25 cellular contexts compared by ENCODE assay signal in the genomic region with DNA sequence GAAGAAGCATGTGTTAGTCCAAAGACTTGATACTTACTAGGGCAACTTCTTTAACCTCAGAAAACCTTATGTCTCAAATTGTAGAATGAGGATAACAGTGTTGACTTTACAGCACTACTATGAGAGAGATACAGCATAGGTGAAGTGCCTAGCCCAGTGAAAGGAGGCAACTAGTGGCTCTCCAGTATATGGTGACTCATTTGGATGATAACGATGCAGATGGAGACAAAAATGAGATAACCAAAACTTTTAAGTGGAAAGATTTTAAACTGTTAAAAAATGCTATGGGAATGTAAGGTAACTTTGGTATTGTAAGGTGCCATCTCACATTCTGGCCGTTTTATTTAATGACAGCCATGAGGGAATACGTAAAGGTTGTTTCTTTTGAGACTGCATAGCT. TPM values are rescaled to one million over a fixed set of nuclear protein-coding genes. Genes with fewer than 3 reads are reported as not detected.
DNase-seq lines count a peak whose midpoint lies in the region; ATAC-seq, FAIRE-seq and TF ChIP-seq lines count a peak whose summit lies in the region.
"Had no signal": no experiment of that assay in that cellular context is flagged by ENCODE, and none has a peak within 500 bp of the region (broad histone marks: within the 10 kb centered on the region; RNA-seq: fewer than 3 reads in every experiment).

No MANE protein-coding gene starts in this region.

- ATAC-seq in GM21619 (IDR thresholded peaks at IDR 0.05; ENCODE audit: unreplicated experiment): no peak

- TF ChIP-seq CTCF in endodermal cell (conservative IDR thresholded peaks at IDR 0.05): no peak

- no peak for TF ChIP-seq POLR2A in H54 (IDR thresholded peaks at IDR 0.05; ENCODE audit: low read depth, low read length)

- no peak overlapping the region for H3K27ac Mint-ChIP-seq in endodermal cell
- H3K27ac Mint-ChIP-seq in T-helper 2 cell treated with Interferon-gamma antibody and Interleukin-4, amounts not matched to agents 5 μg/mL and 100 μg/mL, for 36 hours: no peak overlapping the region
- H3K27ac Mint-ChIP-seq: CD8-positive, alpha-beta memory T cell had no signal

- H3K36me3 ChIP-seq in ES-I3 (ENCODE audit: insufficient read depth, low read length) (peaks cover 32% of the 10 kb centered on the region), HUES64 (ENCODE audit: insufficient read depth, low read length) (peaks cover 56% of the 10 kb centered on the region), endodermal cell (ENCODE audit: control insufficient read depth, insufficient read depth, low read length) (peaks cover 32% of the 10 kb centered on the region)

- H3K4me1 ChIP-seq in ES-I3 (ENCODE audit: insufficient read depth, low read length): peaks cover 9% of the 10 kb centered on the region
- H3K4me1 ChIP-seq in HUES64 (ENCODE audit: insufficient read depth, low read length): peaks cover 31% of the 10 kb centered on the region
- H3K4me1 ChIP-seq in endodermal cell (ENCODE audit: control insufficient read depth, insufficient read depth, low read length): peaks cover under 1% of the 10 kb centered on the region

- intact Hi-C loops in posterior cingulate gyrus (cut with DNase I): loop anchor here (10.0 kb wide), 1 partner anchor 528 kb away; no protein-coding TSS in a partner anchor

- H3K27ac ChIP-seq in HUES64 (ENCODE audit: low read depth, low read length) (no peak overlapping the region), endodermal cell (ENCODE audit: low read depth, low read length) (no peak overlapping the region)
- H3K27ac ChIP-seq: C4-2B, KMS-11, Peyer's patch had no signal

- DNase-seq in endodermal cell (no peak), posterior cingulate gyrus (no peak), H54 (ENCODE audit: insufficient read length, low spot score) (no peak)
- DNase-seq in T-helper 2 cell treated with Interferon-gamma antibody and Interleukin-4, amounts not matched to agents 5 μg/mL and 100 μg/mL, for 36 hours (ENCODE audit: low spot score): no peak
- DNase-seq: CD8-positive, alpha-beta memory T cell; DMS53; MV-4-11; NCI-H1694; NCI-H2081; NCI-H2171; NCI-H345; NCI-H524; NCI-H774; NK-92 treated with Interleukin-12 subunit alpha and Interleukin-12 subunit beta, amount 100 ng/mL, for 24 hours; Peyer's patch had no signal

- WGBS in HUES64: 68% methylated on average over 3 of the region's 3 CpGs
- WGBS in endodermal cell (ENCODE audit: insufficient coverage in 1 of 2, insufficient read length in 1 of 2), 2 experiments: 78 to 84% methylated on average over 3 of the region's 3 CpGs

- no peaks in the 10 kb centered on the region for H3K27me3 Mint-ChIP-seq in endodermal cell (ENCODE audit: insufficient read depth)
- H3K27me3 Mint-ChIP-seq in T-helper 2 cell treated with Interferon-gamma antibody and Interleukin-4, amounts not matched to agents 5 μg/mL and 100 μg/mL, for 36 hours (ENCODE audit: low read depth): peaks cover 17% of the 10 kb centered on the region
- H3K27me3 Mint-ChIP-seq: CD8-positive, alpha-beta memory T cell had no signal

- no peak for FAIRE-seq in H54 (lab: Jason Lieb, UNC)
- FAIRE-seq: A204.1, D721Med, GM12891 had no signal

- H3K27me3 ChIP-seq in HUES64 (ENCODE audit: insufficient read depth, low read length) (no peaks in the 10 kb centered on the region), endodermal cell (ENCODE audit: control insufficient read depth, insufficient read depth, low read length, poor library complexity, severe bottlenecking) (no peaks in the 10 kb centered on the region)
- H3K27me3 ChIP-seq: Peyer's patch had no signal

- H3K36me3 Mint-ChIP-seq in endodermal cell (ENCODE audit: low read depth): peaks cover 26% of the 10 kb centered on the region
- H3K36me3 Mint-ChIP-seq in T-helper 2 cell treated with Interferon-gamma antibody and Interleukin-4, amounts not matched to agents 5 μg/mL and 100 μg/mL, for 36 hours (ENCODE audit: low read depth): no peaks in the 10 kb centered on the region

- H3K9me3 ChIP-seq in ES-I3 (ENCODE audit: control insufficient read depth, insufficient read depth, low read length) (no peaks in the 10 kb centered on the region), HUES64 (ENCODE audit: insufficient read depth, low read depth, low read length) (no peaks in the 10 kb centered on the region), endodermal cell (ENCODE audit: control insufficient read depth, low read length) (no peaks in the 10 kb centered on the region), iPS-18c (ENCODE audit: control insufficient read depth, insufficient read depth, low read length) (no peaks in the 10 kb centered on the region)
- H3K9me3 ChIP-seq: HAP-1, Peyer's patch had no signal

- H3K4me3 Mint-ChIP-seq in endodermal cell: no peak overlapping the region
- H3K4me3 Mint-ChIP-seq in T-helper 2 cell treated with Interferon-gamma antibody and Interleukin-4, amounts not matched to agents 5 μg/mL and 100 μg/mL, for 36 hours: no peak overlapping the region
- H3K4me3 Mint-ChIP-seq: CD8-positive, alpha-beta memory T cell had no signal

- H3K4me1 Mint-ChIP-seq in endodermal cell: peaks cover 25% of the 10 kb centered on the region
- H3K4me1 Mint-ChIP-seq in T-helper 2 cell treated with Interferon-gamma antibody and Interleukin-4, amounts not matched to agents 5 μg/mL and 100 μg/mL, for 36 hours (ENCODE audit: low read depth): peaks cover 12% of the 10 kb centered on the region

- H3K4me3 ChIP-seq in HUES64 (ENCODE audit: low read length) (peak overlapping the region; percentile 100), endodermal cell (ENCODE audit: low read length) (peak overlapping the region; percentile 89), iPS-18c (ENCODE audit: insufficient read depth, low read depth, low read length) (peak overlapping the region; percentile 38)
- H3K4me3 ChIP-seq: HAP-1, Peyer's patch had no signal

- H3K9me3 Mint-ChIP-seq in endodermal cell: no peaks in the 10 kb centered on the region
- H3K9me3 Mint-ChIP-seq in T-helper 2 cell treated with Interferon-gamma antibody and Interleukin-4, amounts not matched to agents 5 μg/mL and 100 μg/mL, for 36 hours: no peaks in the 10 kb centered on the region
- H3K9me3 Mint-ChIP-seq: CD8-positive, alpha-beta memory T cell had no signal

- H3K9ac ChIP-seq in ES-I3 (ENCODE audit: low read depth, low read length) (peak overlapping the region; percentile 84; the same call in 1 of the 2 replicates), HUES64 (ENCODE audit: low read depth, low read length) (peak overlapping the region; percentile 91), endodermal cell (ENCODE audit: extremely low read depth, low read length, poor library complexity, severe bottlenecking) (no peak overlapping the region)
- H3K9ac ChIP-seq: KMS-11 had no signal

RNA-seq across cellular contexts. Expression of gene PHC1, which starts 2.7 kb away (rescaled TPM):
- 298 TPM for polyA plus RNA-seq in HUES64 (2013, experiment 1 of 2)
- polyA plus RNA-seq in HUES64 (2013, experiment 2 of 2): 294 TPM
- total RNA-seq in endodermal cell: 100 to 1,000 TPM; 100 to 538 TPM
- 128 TPM for polyA plus RNA-seq in endodermal cell (2013, experiment 1 of 2)
- 90.0 TPM for polyA plus RNA-seq in endodermal cell (2013, experiment 2 of 2)

RNA-seq across cellular contexts. Expression of gene M6PR, which starts 32.4 kb away (rescaled TPM):
- polyA plus RNA-seq in HUES64 (2013, experiment 1 of 2): 72.1 TPM
- polyA plus RNA-seq in HUES64 (2013, experiment 2 of 2): 82.5 TPM
- 100 to 1,000 TPM; 116 to 255 TPM for total RNA-seq in endodermal cell
- 90.8 TPM for polyA plus RNA-seq in endodermal cell (2013, experiment 1 of 2)
- polyA plus RNA-seq in endodermal cell (2013, experiment 2 of 2): 86.5 TPM

Comparison
In these comparisons a context has a peak if more than half of its experiments do, and no peak if none do; other contexts are left out.
1. H3K4me3 ChIP-seq: peak in every context shown above with its lines; median percentile 100 in HUES64; 89 in endodermal cell; 38 in iPS-18c.